Comparison of ENCODE assay signal across 15 cellular contexts in genomic region chr10:88343761-88344484, GRCh38.
DNase-seq lines count a peak whose midpoint lies in the region; ATAC-seq and TF ChIP-seq lines count a peak whose summit lies in the region.
"Had no signal": no experiment of that assay in that cellular context is flagged by ENCODE, and none has a peak within 500 bp of the region (broad histone marks: within the 10 kb centered on the region; RNA-seq: fewer than 3 reads in every experiment).

No MANE protein-coding gene starts in this region.

- no peaks in the 10 kb centered on the region for H3K9me3 Mint-ChIP-seq in GM23338
- H3K9me3 Mint-ChIP-seq: activated B cell treated with CpG ODN at 0.5 μM for 24 hours had no signal

- H3K4me3 ChIP-seq in GM23338 (no peak overlapping the region), left ventricle myocardium inferior (no peak overlapping the region), sigmoid colon (no peak overlapping the region), lower lobe of right lung (no peak overlapping the region)
- H3K4me3 ChIP-seq: transverse colon had no signal

- TF ChIP-seq CTCF in GM23338 (conservative IDR thresholded peaks at IDR 0.05; ENCODE audit: low read depth in 2 of 2) (no peak), left ventricle myocardium inferior (IDR thresholded peaks at IDR 0.05; ENCODE audit: borderline replicate concordance) (no peak), sigmoid colon (IDR thresholded peaks at IDR 0.05) (no peak), lower lobe of right lung (IDR thresholded peaks at IDR 0.05) (no peak)

- H3K4me3 Mint-ChIP-seq in GM23338 = no peak overlapping the region
- H3K4me3 Mint-ChIP-seq: activated B cell treated with CpG ODN at 0.5 μM for 24 hours; activated CD8-positive, alpha-beta memory T cell treated with anti-CD3 and anti-CD28 coated beads, Interleukin-2, amount 10 ng/mL, durations not matched to agents 7 days and 5 days had no signal

- H3K27ac Mint-ChIP-seq in GM23338 = peak overlapping the region; percentile 51; the same call in 1 of the 2 replicates
- H3K27ac Mint-ChIP-seq: activated B cell treated with CpG ODN at 0.5 μM for 24 hours; activated CD8-positive, alpha-beta memory T cell treated with anti-CD3 and anti-CD28 coated beads, Interleukin-2, amount 10 ng/mL, durations not matched to agents 7 days and 5 days had no signal

- H3K4me1 ChIP-seq in GM23338 (ENCODE audit: insufficient read depth) (peaks cover 39% of the 10 kb centered on the region), left ventricle myocardium inferior (peaks cover 18% of the 10 kb centered on the region), sigmoid colon (peaks cover 0 to 17% (median 8%) of the 10 kb centered on the region in 4 donors), lower lobe of right lung (peaks cover 14% of the 10 kb centered on the region)

- H3K27ac ChIP-seq in GM23338 (ENCODE audit: low read depth) (no peak overlapping the region), caudate nucleus (ENCODE audit: low read depth, low read length) (peak overlapping the region; percentile 11), left ventricle myocardium inferior (replicated peaks) (peak overlapping the region; percentile 73), sigmoid colon (peak overlapping the region; percentile 18 to 46 (median 34)), lower lobe of right lung (no peak overlapping the region)

- H3K4me1 Mint-ChIP-seq in GM23338 = peaks cover 42% of the 10 kb centered on the region
- H3K4me1 Mint-ChIP-seq: activated CD8-positive, alpha-beta memory T cell treated with anti-CD3 and anti-CD28 coated beads, Interleukin-2, amount 10 ng/mL, durations not matched to agents 7 days and 5 days had no signal

- H3K36me3 ChIP-seq in GM23338 (ENCODE audit: insufficient read depth) (no peaks in the 10 kb centered on the region), left ventricle myocardium inferior (no peaks in the 10 kb centered on the region), sigmoid colon (no peaks in the 10 kb centered on the region), lower lobe of right lung (no peaks in the 10 kb centered on the region)
- H3K36me3 ChIP-seq: transverse colon had no signal

- H3K9me3 ChIP-seq in left ventricle myocardium inferior (replicated peaks) (no peaks in the 10 kb centered on the region), sigmoid colon (no peaks in the 10 kb centered on the region), lower lobe of right lung (no peaks in the 10 kb centered on the region)
- H3K9me3 ChIP-seq: transverse colon had no signal

- H3K4me2 ChIP-seq in GM23338 = no peak overlapping the region

- H3K36me3 Mint-ChIP-seq in GM23338 (ENCODE audit: low read depth) = no peaks in the 10 kb centered on the region

- no peak for TF ChIP-seq EP300 in sigmoid colon (IDR thresholded peaks at IDR 0.05)

- intact Hi-C loops in left ventricle myocardium inferior (cut with micrococcal nuclease) = no loop called here
- intact Hi-C loops in sigmoid colon (cut with DNase I) = loop anchor here (10.0 kb wide), 1 partner anchor 89 kb away; no protein-coding TSS in a partner anchor
- intact Hi-C loops in lower lobe of right lung (cut with DNase I) = no loop called here

- H3K27me3 ChIP-seq in GM23338 (ENCODE audit: insufficient read depth) (no peaks in the 10 kb centered on the region), left ventricle myocardium inferior (ENCODE audit: low read depth) (no peaks in the 10 kb centered on the region), sigmoid colon (no peaks in the 10 kb centered on the region), lower lobe of right lung (ENCODE audit: low read depth) (no peaks in the 10 kb centered on the region)
- H3K27me3 ChIP-seq: dorsolateral prefrontal cortex, transverse colon had no signal

- H2AFZ ChIP-seq in GM23338 = no peak overlapping the region

- TF ChIP-seq POLR2A in sigmoid colon (IDR thresholded peaks at IDR 0.05) = no peak

- ATAC-seq in GM23338 (no peak), lower lobe of right lung (no peak)
- ATAC-seq: activated CD8-positive, alpha-beta memory T cell treated with anti-CD3 and anti-CD28 coated beads, Interleukin-2, amount 10 ng/mL, durations not matched to agents 7 days and 5 days; Panc1 had no signal

- DNase-seq in GM23338 (ENCODE audit: low spot score) = no peak
- peak in 1 of 61 donors; percentile 55 for DNase-seq in caudate nucleus (lab: John Stamatoyannopoulos, UW)
- no peak for DNase-seq in left ventricle myocardium inferior
- DNase-seq in sigmoid colon = no peak
- no peak for DNase-seq in NCI-H524 (lab: John Stamatoyannopoulos, UW)
- no peak for DNase-seq in lower lobe of right lung
- DNase-seq in stimulated activated naive CD4-positive, alpha-beta T cell (lab: John Stamatoyannopoulos, UW) = no peak
- no peak for DNase-seq in hepatic stellate cell (ENCODE audit: low spot score)
- DNase-seq: activated B cell treated with CpG ODN at 0.5 μM for 24 hours; activated CD8-positive, alpha-beta memory T cell treated with anti-CD3 and anti-CD28 coated beads, Interleukin-2, amount 10 ng/mL, durations not matched to agents 7 days and 5 days; activated effector memory CD4-positive, alpha-beta T cell treated with anti-CD3 and anti-CD28 coated beads, Interleukin-2, amount 50 U/mL, for 16 hours; dorsolateral prefrontal cortex; NCI-H2029; transverse colon had no signal

- peaks cover 2% of the 10 kb centered on the region for H3K27me3 Mint-ChIP-seq in GM23338 (ENCODE audit: insufficient read depth, low read depth, poor library complexity)
- H3K27me3 Mint-ChIP-seq: activated B cell treated with CpG ODN at 0.5 μM for 24 hours; activated CD8-positive, alpha-beta memory T cell treated with anti-CD3 and anti-CD28 coated beads, Interleukin-2, amount 10 ng/mL, durations not matched to agents 7 days and 5 days had no signal

- H3K79me2 ChIP-seq in GM23338 (replicated peaks; ENCODE audit: insufficient read depth) = no peaks in the 10 kb centered on the region

- 0 out of 2 replicates have a peak, but pooled peaks cover 1% of the 10 kb centered on the region for H3K9me2 ChIP-seq in GM23338 (ENCODE audit: insufficient read depth)

- WGBS in sigmoid colon, 2 donors = 75 to 82% methylated on average over 2 of the region's 2 CpGs

- no peaks in the 10 kb centered on the region for H4K20me1 ChIP-seq in GM23338 (replicated peaks; ENCODE audit: insufficient read depth)

- no peaks in the 10 kb centered on the region for H3F3A ChIP-seq in GM23338 (replicated peaks; ENCODE audit: low read depth)

TF ChIP-seq in GM23338, 12 proteins besides CTCF, POLR2A, EP300 and RAD21:
- no peak for TF ChIP-seq NANOG (IDR thresholded peaks at IDR 0.05; ENCODE audit: borderline replicate concordance)

Comparison
In these comparisons a context has a peak if more than half of its experiments do, and no peak if none do; other contexts are left out.
1. H3K27ac ChIP-seq: peak in caudate nucleus (single experiment), left ventricle myocardium inferior (single experiment) and sigmoid colon (4 of 4); none in GM23338 (single experiment) and lower lobe of right lung (single experiment).